8 cellular contexts compared by ENCODE assay signal in genomic region chr3:38651153-38651789, GRCh38. TPM values are rescaled to one million over a fixed set of nuclear protein-coding genes. Genes with fewer than 3 reads are reported as not detected.
DNase-seq lines count a peak whose midpoint lies in the region; ATAC-seq and TF ChIP-seq lines count a peak whose summit lies in the region.

No MANE protein-coding gene starts in this region.

- H3K4me3 Mint-ChIP-seq in neural crest cell = peak overlapping the region; percentile 68

- no peak for TF ChIP-seq POLR2A in suprapubic skin (IDR thresholded peaks at IDR 0.05)

- POLR2A ChIA-PET in AG04450 (lab: Yijun Ruan, JAX) = no interaction called here

- H3K36me3 Mint-ChIP-seq in neural crest cell (ENCODE audit: low read depth) = no peaks in the 10 kb centered on the region

- peaks cover 12% of the 10 kb centered on the region for H3K4me1 ChIP-seq in NT2/D1 (ENCODE audit: insufficient read depth, insufficient read length)
- peaks cover 20% of the 10 kb centered on the region for H3K4me1 ChIP-seq in suprapubic skin

- no peak for TF ChIP-seq EP300 in suprapubic skin (IDR thresholded peaks at IDR 0.05)

- peaks cover 30% of the 10 kb centered on the region for H3K27me3 ChIP-seq in AG04450 (ENCODE audit: control insufficient read depth, insufficient read depth, low read length)
- H3K27me3 ChIP-seq in NT2/D1 (ENCODE audit: insufficient read depth, insufficient read length) = peaks cover 63% of the 10 kb centered on the region
- peaks cover 57% of the 10 kb centered on the region for H3K27me3 ChIP-seq in suprapubic skin

- peaks cover 37% of the 10 kb centered on the region for H3K27me3 Mint-ChIP-seq in neural crest cell (ENCODE audit: low read depth)

- CTCF ChIA-PET in AG04450 (lab: Charles Lee) = interaction anchor here (0.6 to 3.6 kb wide), 36 partner anchors 9 to 802 kb away, joined by 3 to 104 read pairs (median 4); partner anchors contain the start of gene EXOG

- no peak overlapping the region for H3K27ac Mint-ChIP-seq in neural crest cell (ENCODE audit: unreplicated experiment)

- TF ChIP-seq CTCF in AG04450 (IDR thresholded peaks at IDR 0.05; ENCODE audit: low read depth, low read length) (peak; percentile 98), fibroblast of pulmonary artery (IDR thresholded peaks at IDR 0.05; ENCODE audit: low read length, missing control alignments) (no peak), neural crest cell (conservative IDR thresholded peaks at IDR 0.05) (peak; percentile 92), suprapubic skin (IDR thresholded peaks at IDR 0.05) (peak; percentile 75 to 98)

- H3K4me3 ChIP-seq in AG04450 (ENCODE audit: low read depth, low read length) = no peak overlapping the region
- H3K4me3 ChIP-seq in NT2/D1 (ENCODE audit: insufficient read length, low read depth) = no peak overlapping the region
- H3K4me3 ChIP-seq in fibroblast of pulmonary artery (replicated peaks; ENCODE audit: low read depth, low read length) = no peak overlapping the region
- H3K4me3 ChIP-seq in suprapubic skin = no peak overlapping the region

- H3K36me3 ChIP-seq in NT2/D1 (ENCODE audit: insufficient read depth, insufficient read length, low read length) = no peaks in the 10 kb centered on the region
- no peaks in the 10 kb centered on the region for H3K36me3 ChIP-seq in suprapubic skin

- no peak overlapping the region for H3K27ac ChIP-seq in AG04450 (ENCODE audit: low read depth, low read length)
- no peak overlapping the region for H3K27ac ChIP-seq in suprapubic skin

- H3K9me3 ChIP-seq in AG04450 (ENCODE audit: control insufficient read depth, insufficient read depth, low read length) (no peaks in the 10 kb centered on the region), NT2/D1 (ENCODE audit: insufficient read depth, low read length) (peaks cover 12% of the 10 kb centered on the region; the same call in 1 of the 2 replicates), suprapubic skin (no peaks in the 10 kb centered on the region)

- no peak overlapping the region for H3K9ac ChIP-seq in NT2/D1 (ENCODE audit: insufficient read length, low read depth)

- no peaks in the 10 kb centered on the region for H3K9me3 Mint-ChIP-seq in neural crest cell

- 22% methylated on average over 12 of the region's 19 CpGs for WGBS in suprapubic skin

- peak; percentile 18 for DNase-seq in AG04450 (ENCODE audit: low read depth, low spot score)
- peak; percentile 74 for DNase-seq in NT2/D1 (ENCODE audit: low read depth, low spot score)
- DNase-seq in activated T-cell treated with anti-CD3 and anti-CD28 coated beads for 48 hours (ENCODE audit: low read depth) = peak; percentile 65
- peak; percentile 65 for DNase-seq in fibroblast of pulmonary artery (ENCODE audit: low read depth)
- peak; percentile 61 for DNase-seq in neural crest cell (ENCODE audit: low read depth, low spot score)
- DNase-seq in suprapubic skin (ENCODE audit: low spot score in 2 of 2) = no peak

- H3K4me1 Mint-ChIP-seq in neural crest cell = peaks cover 10% of the 10 kb centered on the region

- ATAC-seq in GM18867 (IDR thresholded peaks at IDR 0.05; ENCODE audit: unreplicated experiment) (peak; percentile 65), HG03378 (IDR thresholded peaks at IDR 0.05; ENCODE audit: unreplicated experiment) (peak; percentile 75)

RNA-seq across cellular contexts. Expression of gene SCN5A, which starts 1.8 kb away (rescaled TPM):
- polyA plus RNA-seq in AG04450 (2011; rRNA removed) = 0.63 and 1.4 TPM in 2 replicates
- polyA minus RNA-seq in AG04450 (2011; rRNA and poly(A)+ RNA removed) = 0.74 and 1.8 TPM in 2 replicates
- total RNA-seq in neural crest cell (0.41 and 1.2 TPM in 2 replicates), suprapubic skin (1 to 10 TPM in 2 of 4 donors, under 1 TPM in 1, not detected in 1; 0.15 to 1.1 (median 1.0) TPM)

Comparison
In these comparisons a context has a peak if more than half of its experiments do, and no peak if none do; other contexts are left out.
1. DNase-seq: peak in AG04450 (single experiment), NT2/D1 (single experiment), activated T-cell treated with anti-CD3 and anti-CD28 coated beads for 48 hours (single experiment), fibroblast of pulmonary artery (single experiment) and neural crest cell (single experiment); none in suprapubic skin (0 of 2).